In the genomic region with DNA sequence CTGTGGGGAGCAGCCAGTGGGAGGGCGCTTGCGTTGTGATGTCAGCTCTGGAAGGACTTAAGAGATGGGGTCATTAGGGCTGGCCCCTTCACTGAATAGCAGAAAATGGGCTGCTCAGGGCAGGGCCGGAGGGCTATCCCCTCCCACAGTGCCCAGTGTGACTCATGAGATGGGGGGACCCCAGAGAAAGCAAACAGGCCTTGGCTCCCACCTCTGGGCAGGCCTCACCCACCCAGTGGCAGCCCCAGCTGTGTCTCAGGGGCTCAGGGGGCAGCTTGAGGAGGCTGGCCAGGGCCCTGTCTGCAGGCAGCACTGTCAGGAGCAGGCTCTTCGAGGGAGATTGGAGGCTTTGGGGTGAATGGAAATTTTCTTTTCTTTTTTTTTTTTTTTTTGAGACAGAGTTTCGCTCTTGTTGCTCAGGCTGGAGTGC, we compare ENCODE assay signal across 1 cellular context.
TF ChIP-seq lines count a peak whose summit lies in the region.

No MANE protein-coding gene starts in this region.

TF ChIP-seq in GM23338, 12 proteins besides CTCF, POLR2A, EP300 and RAD21 (continued from another document):
- TF ChIP-seq ZNF114 (CRISPR knock-in tag; IDR thresholded peaks at IDR 0.05) (no peak), JUNB (IDR thresholded peaks at IDR 0.05; ENCODE audit: unreplicated experiment) (no peak), EZH2 (IDR thresholded peaks at IDR 0.05; ENCODE audit: low read depth, unreplicated experiment) (no peak), NANOG (IDR thresholded peaks at IDR 0.05; ENCODE audit: borderline replicate concordance) (no peak), CREB1 (CRISPR knock-in tag; IDR thresholded peaks at IDR 0.05; ENCODE audit: low read depth) (no peak)
- TF ChIP-seq, protein P1, sequence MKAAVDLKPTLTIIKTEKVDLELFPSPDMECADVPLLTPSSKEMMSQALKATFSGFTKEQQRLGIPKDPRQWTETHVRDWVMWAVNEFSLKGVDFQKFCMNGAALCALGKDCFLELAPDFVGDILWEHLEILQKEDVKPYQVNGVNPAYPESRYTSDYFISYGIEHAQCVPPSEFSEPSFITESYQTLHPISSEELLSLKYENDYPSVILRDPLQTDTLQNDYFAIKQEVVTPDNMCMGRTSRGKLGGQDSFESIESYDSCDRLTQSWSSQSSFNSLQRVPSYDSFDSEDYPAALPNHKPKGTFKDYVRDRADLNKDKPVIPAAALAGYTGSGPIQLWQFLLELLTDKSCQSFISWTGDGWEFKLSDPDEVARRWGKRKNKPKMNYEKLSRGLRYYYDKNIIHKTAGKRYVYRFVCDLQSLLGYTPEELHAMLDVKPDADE (IDR thresholded peaks at IDR 0.05), result no peak
- TF ChIP-seq, protein P2, sequence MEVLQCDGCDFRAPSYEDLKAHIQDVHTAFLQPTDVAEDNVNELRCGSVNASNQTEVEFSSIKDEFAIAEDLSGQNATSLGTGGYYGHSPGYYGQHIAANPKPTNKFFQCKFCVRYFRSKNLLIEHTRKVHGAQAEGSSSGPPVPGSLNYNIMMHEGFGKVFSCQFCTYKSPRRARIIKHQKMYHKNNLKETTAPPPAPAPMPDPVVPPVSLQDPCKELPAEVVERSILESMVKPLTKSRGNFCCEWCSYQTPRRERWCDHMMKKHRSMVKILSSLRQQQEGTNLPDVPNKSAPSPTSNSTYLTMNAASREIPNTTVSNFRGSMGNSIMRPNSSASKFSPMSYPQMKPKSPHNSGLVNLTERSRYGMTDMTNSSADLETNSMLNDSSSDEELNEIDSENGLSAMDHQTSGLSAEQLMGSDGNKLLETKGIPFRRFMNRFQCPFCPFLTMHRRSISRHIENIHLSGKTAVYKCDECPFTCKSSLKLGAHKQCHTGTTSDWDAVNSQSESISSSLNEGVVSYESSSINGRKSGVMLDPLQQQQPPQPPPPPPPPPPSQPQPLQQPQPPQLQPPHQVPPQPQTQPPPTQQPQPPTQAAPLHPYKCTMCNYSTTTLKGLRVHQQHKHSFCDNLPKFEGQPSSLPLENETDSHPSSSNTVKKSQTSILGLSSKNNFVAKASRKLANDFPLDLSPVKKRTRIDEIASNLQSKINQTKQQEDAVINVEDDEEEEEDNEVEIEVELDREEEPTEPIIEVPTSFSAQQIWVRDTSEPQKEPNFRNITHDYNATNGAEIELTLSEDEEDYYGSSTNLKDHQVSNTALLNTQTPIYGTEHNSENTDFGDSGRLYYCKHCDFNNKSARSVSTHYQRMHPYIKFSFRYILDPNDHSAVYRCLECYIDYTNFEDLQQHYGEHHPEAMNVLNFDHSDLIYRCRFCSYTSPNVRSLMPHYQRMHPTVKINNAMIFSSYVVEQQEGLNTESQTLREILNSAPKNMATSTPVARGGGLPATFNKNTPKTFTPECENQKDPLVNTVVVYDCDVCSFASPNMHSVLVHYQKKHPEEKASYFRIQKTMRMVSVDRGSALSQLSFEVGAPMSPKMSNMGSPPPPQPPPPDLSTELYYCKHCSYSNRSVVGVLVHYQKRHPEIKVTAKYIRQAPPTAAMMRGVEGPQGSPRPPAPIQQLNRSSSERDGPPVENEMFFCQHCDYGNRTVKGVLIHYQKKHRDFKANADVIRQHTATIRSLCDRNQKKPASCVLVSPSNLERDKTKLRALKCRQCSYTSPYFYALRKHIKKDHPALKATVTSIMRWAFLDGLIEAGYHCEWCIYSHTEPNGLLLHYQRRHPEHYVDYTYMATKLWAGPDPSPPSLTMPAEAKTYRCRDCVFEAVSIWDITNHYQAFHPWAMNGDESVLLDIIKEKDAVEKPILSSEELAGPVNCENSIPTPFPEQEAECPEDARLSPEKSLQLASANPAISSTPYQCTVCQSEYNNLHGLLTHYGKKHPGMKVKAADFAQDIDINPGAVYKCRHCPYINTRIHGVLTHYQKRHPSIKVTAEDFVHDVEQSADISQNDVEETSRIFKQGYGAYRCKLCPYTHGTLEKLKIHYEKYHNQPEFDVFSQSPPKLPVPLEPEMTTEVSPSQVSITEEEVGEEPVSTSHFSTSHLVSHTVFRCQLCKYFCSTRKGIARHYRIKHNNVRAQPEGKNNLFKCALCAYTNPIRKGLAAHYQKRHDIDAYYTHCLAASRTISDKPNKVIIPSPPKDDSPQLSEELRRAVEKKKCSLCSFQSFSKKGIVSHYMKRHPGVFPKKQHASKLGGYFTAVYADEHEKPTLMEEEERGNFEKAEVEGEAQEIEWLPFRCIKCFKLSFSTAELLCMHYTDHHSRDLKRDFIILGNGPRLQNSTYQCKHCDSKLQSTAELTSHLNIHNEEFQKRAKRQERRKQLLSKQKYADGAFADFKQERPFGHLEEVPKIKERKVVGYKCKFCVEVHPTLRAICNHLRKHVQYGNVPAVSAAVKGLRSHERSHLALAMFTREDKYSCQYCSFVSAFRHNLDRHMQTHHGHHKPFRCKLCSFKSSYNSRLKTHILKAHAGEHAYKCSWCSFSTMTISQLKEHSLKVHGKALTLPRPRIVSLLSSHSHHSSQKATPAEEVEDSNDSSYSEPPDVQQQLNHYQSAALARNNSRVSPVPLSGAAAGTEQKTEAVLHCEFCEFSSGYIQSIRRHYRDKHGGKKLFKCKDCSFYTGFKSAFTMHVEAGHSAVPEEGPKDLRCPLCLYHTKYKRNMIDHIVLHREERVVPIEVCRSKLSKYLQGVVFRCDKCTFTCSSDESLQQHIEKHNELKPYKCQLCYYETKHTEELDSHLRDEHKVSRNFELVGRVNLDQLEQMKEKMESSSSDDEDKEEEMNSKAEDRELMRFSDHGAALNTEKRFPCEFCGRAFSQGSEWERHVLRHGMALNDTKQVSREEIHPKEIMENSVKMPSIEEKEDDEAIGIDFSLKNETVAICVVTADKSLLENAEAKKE (CRISPR knock-in tag; IDR thresholded peaks at IDR 0.05), result no peak
